11 cellular contexts compared by ENCODE assay signal in the genomic region with DNA sequence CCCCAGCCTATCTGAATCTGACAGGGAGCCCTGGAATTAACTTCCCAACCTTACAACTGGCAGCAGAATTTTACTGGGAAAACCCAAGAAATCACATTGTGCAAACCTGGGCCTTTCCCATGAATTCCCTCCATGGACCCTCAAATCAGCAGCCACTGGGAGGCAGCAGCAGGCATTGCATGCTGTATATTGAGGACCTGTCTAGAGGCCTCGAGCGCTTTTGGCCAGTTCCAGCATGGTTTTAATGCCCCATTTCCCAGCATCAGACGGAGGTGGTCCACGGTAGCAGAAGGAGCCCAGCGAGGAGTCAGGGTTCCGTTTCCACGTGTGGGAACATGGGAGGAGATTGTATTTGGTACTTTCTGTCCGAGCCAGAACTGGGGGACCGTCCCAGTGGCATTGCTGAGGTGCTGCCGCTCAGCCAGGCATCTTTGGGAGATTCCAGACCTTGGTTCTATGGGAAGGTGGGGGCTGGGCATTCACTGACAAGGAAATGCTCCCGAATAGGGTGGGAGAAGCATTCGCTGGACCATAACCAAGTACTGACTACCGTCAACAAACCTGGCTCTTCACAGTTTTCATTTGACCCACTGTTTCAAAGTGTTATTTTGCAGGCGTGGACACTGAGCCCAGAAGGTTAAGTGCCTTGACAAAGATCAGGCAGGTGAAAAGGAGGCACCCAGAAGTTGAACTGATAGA. TPM values are rescaled to one million over a fixed set of nuclear protein-coding genes. Genes with fewer than 3 reads are reported as not detected.
A peak's percentile ranks its signal among the peaks of the same experiment; 100 is the strongest.
DNase-seq lines count a peak whose midpoint lies in the region; ATAC-seq and TF ChIP-seq lines count a peak whose summit lies in the region.
"Had no signal": no experiment of that assay in that cellular context is flagged by ENCODE, and none has a peak within 500 bp of the region (broad histone marks: within the 10 kb centered on the region; RNA-seq: fewer than 3 reads in every experiment).

No MANE protein-coding gene starts in this region.

- H3K36me3 ChIP-seq in osteoblast (ENCODE audit: insufficient read depth, low read length): no peaks in the 10 kb centered on the region
- H3K36me3 ChIP-seq: right atrium auricular region had no signal

- peaks cover under 1% of the 10 kb centered on the region for H3K9me3 Mint-ChIP-seq in chondrocyte (ENCODE audit: low read depth)
- H3K9me3 Mint-ChIP-seq in activated T-helper 17 cell treated with anti-CD3 and anti-CD28 coated beads, Interleukin-2, amount 50 U/mL, for 72 hours: no peaks in the 10 kb centered on the region
- H3K9me3 Mint-ChIP-seq: IgD-negative memory B cell; stimulated activated effector memory CD8-positive, alpha-beta T cell treated with anti-CD3 and anti-CD28 coated beads, Interleukin-12 subunit alpha, Interleukin-12 subunit beta, amount 100 ng/mL, for 72 hours had no signal

- H3K36me3 Mint-ChIP-seq in chondrocyte (ENCODE audit: low read depth): peaks cover under 1% of the 10 kb centered on the region
- no peaks in the 10 kb centered on the region for H3K36me3 Mint-ChIP-seq in activated T-helper 17 cell treated with anti-CD3 and anti-CD28 coated beads, Interleukin-2, amount 50 U/mL, for 72 hours (ENCODE audit: low read depth)
- H3K36me3 Mint-ChIP-seq: IgD-negative memory B cell; stimulated activated effector memory CD8-positive, alpha-beta T cell treated with anti-CD3 and anti-CD28 coated beads, Interleukin-12 subunit alpha, Interleukin-12 subunit beta, amount 100 ng/mL, for 72 hours had no signal

- no peak overlapping the region for H3K4me3 ChIP-seq in osteoblast (ENCODE audit: insufficient read depth, low read length)
- H3K4me3 ChIP-seq: right atrium auricular region had no signal

- H3K27me3 ChIP-seq in osteoblast (ENCODE audit: insufficient read depth, low read length): no peaks in the 10 kb centered on the region
- H3K27me3 ChIP-seq: right atrium auricular region had no signal

- DNase-seq in ELR (ENCODE audit: low read depth) (peak; percentile 47), NCI-H2029 treated with DMSO at 0.1 percent for 48 hours (lab: John Stamatoyannopoulos, UW) (peak; percentile 99), chondrocyte (ENCODE audit: low spot score) (peak; percentile 36), osteoblast (ENCODE audit: insufficient read length, low spot score, missing footprints) (peak; percentile 73), activated gamma-delta T cell treated with Interleukin-2 at 50 U/mL for 16 hours (no peak)
- DNase-seq: cortex of kidney had no signal

- H3K4me1 ChIP-seq in osteoblast (ENCODE audit: insufficient read depth, low read length): peaks cover 13% of the 10 kb centered on the region
- H3K4me1 ChIP-seq: right atrium auricular region had no signal

- no peak overlapping the region for H3K27ac ChIP-seq in osteoblast (ENCODE audit: low read depth, low read length)
- H3K27ac ChIP-seq: right atrium auricular region had no signal

- H3K27ac Mint-ChIP-seq in chondrocyte (ENCODE audit: unreplicated experiment): no peak overlapping the region
- no peak overlapping the region for H3K27ac Mint-ChIP-seq in activated T-helper 17 cell treated with anti-CD3 and anti-CD28 coated beads, Interleukin-2, amount 50 U/mL, for 72 hours
- H3K27ac Mint-ChIP-seq: stimulated activated effector memory CD8-positive, alpha-beta T cell treated with anti-CD3 and anti-CD28 coated beads, Interleukin-12 subunit alpha, Interleukin-12 subunit beta, amount 100 ng/mL, for 72 hours had no signal

- no peak overlapping the region for H2AFZ ChIP-seq in osteoblast (ENCODE audit: low read length)

- H3K4me2 ChIP-seq in osteoblast (ENCODE audit: insufficient read depth, low read length): no peak overlapping the region

- H3K4me1 Mint-ChIP-seq in chondrocyte (ENCODE audit: low read depth): peaks cover 13% of the 10 kb centered on the region
- H3K4me1 Mint-ChIP-seq in activated T-helper 17 cell treated with anti-CD3 and anti-CD28 coated beads, Interleukin-2, amount 50 U/mL, for 72 hours: peaks cover 5% of the 10 kb centered on the region

- ATAC-seq in GM18519 (IDR thresholded peaks at IDR 0.05; ENCODE audit: low FRiP score, unreplicated experiment): no peak
- ATAC-seq in activated T-helper 17 cell treated with anti-CD3 and anti-CD28 coated beads, Interleukin-2, amount 50 U/mL, for 72 hours (replicated peaks): no peak
- ATAC-seq: stimulated activated effector memory CD8-positive, alpha-beta T cell treated with anti-CD3 and anti-CD28 coated beads, Interleukin-12 subunit alpha, Interleukin-12 subunit beta, amount 100 ng/mL, for 72 hours had no signal

- H3K4me3 Mint-ChIP-seq in chondrocyte (ENCODE audit: unreplicated experiment): no peak overlapping the region
- no peak overlapping the region for H3K4me3 Mint-ChIP-seq in activated T-helper 17 cell treated with anti-CD3 and anti-CD28 coated beads, Interleukin-2, amount 50 U/mL, for 72 hours
- H3K4me3 Mint-ChIP-seq: stimulated activated effector memory CD8-positive, alpha-beta T cell treated with anti-CD3 and anti-CD28 coated beads, Interleukin-12 subunit alpha, Interleukin-12 subunit beta, amount 100 ng/mL, for 72 hours had no signal

- H3K79me2 ChIP-seq in osteoblast (ENCODE audit: insufficient read depth, low read length): no peaks in the 10 kb centered on the region

- TF ChIP-seq CTCF in chondrocyte (IDR thresholded peaks at IDR 0.05) (peak; percentile 67), osteoblast (IDR thresholded peaks at IDR 0.05; ENCODE audit: extremely low read depth, low read depth, low read length) (peak; percentile 21)

- no peaks in the 10 kb centered on the region for H3K9me3 ChIP-seq in osteoblast (ENCODE audit: low read depth, low read length)
- H3K9me3 ChIP-seq: right atrium auricular region had no signal

- H4K20me1 ChIP-seq in osteoblast (ENCODE audit: insufficient read depth, low read length): no peaks in the 10 kb centered on the region

- H3K27me3 Mint-ChIP-seq in chondrocyte (ENCODE audit: low read depth): no peaks in the 10 kb centered on the region
- no peaks in the 10 kb centered on the region for H3K27me3 Mint-ChIP-seq in activated T-helper 17 cell treated with anti-CD3 and anti-CD28 coated beads, Interleukin-2, amount 50 U/mL, for 72 hours
- H3K27me3 Mint-ChIP-seq: IgD-negative memory B cell had no signal

RNA-seq across cellular contexts. Expression of gene BMP8A, which starts 15.9 kb away (rescaled TPM):
- total RNA-seq in chondrocyte (0.12 TPM in 1 of 3 replicates, not detected in the others), osteoblast (0.72 and 2.4 TPM in 2 replicates)
- total RNA-seq in activated T-helper 17 cell treated with anti-CD3 and anti-CD28 coated beads, Interleukin-2, amount 50 U/mL, for 72 hours: under 1 TPM in 1 of 2 donors, not detected in 1; 0.30 TPM
